In genomic region chr2:29130295-29130694, GRCh38 we compare ENCODE assay signal across 8 cellular contexts. TPM values are rescaled to one million over a fixed set of nuclear protein-coding genes. Genes with fewer than 3 reads are reported as not detected.
DNase-seq lines count a peak whose midpoint lies in the region; ATAC-seq and TF ChIP-seq lines count a peak whose summit lies in the region.

No MANE protein-coding gene starts in this region.

- H3K4me1 ChIP-seq in heart left ventricle (peaks cover 0 to 24% (median 15%) of the 10 kb centered on the region in 12 donors), colonic mucosa (no peaks in the 10 kb centered on the region)

- peaks cover 0 to 43% (median 36%) of the 10 kb centered on the region in 9 donors for H3K36me3 ChIP-seq in heart left ventricle
- no peaks in the 10 kb centered on the region for H3K36me3 ChIP-seq in colonic mucosa

- DNase-seq in activated naive CD4-positive, alpha-beta T cell treated with Interleukin-2 at 50 U/mL for 16 hours, result peak; percentile 38
- no peak for DNase-seq in activated naive CD4-positive, alpha-beta T cell (lab: John Stamatoyannopoulos, UW)
- peak; percentile 55 for DNase-seq in activated CD8-positive, alpha-beta T cell treated with anti-CD3 and anti-CD28 coated beads for 36 hours
- DNase-seq in heart left ventricle, result no peak
- no peak for DNase-seq in stimulated activated effector memory CD8-positive, alpha-beta T cell treated with anti-CD3 and anti-CD28 coated beads, Interleukin-12 subunit alpha, Interleukin-12 subunit beta, amount 100 ng/mL, for 72 hours (ENCODE audit: low spot score in 2 of 2)
- DNase-seq in colonic mucosa, result no peak

- no peak for TF ChIP-seq CTCF in activated CD8-positive, alpha-beta T cell treated with anti-CD3 and anti-CD28 coated beads for 36 hours (IDR thresholded peaks at IDR 0.05)
- TF ChIP-seq CTCF in heart left ventricle (IDR thresholded peaks at IDR 0.05) (no peak), colonic mucosa (IDR thresholded peaks at IDR 0.05) (no peak)

- CTCF ChIA-PET in activated CD8-positive, alpha-beta T cell treated with anti-CD3 and anti-CD28 coated beads for 36 hours (lab: Charles Lee), result interaction anchor here (0.8 to 1.8 kb wide), 5 partner anchors 13 to 175 kb away, joined by 3 to 8 read pairs (median 3); no protein-coding TSS in a partner anchor

- no peaks in the 10 kb centered on the region for H3K27me3 ChIP-seq in heart left ventricle
- H3K27me3 ChIP-seq in colonic mucosa, result no peaks in the 10 kb centered on the region

- H3K4me3 ChIP-seq in heart left ventricle (no peak overlapping the region), colonic mucosa (no peak overlapping the region)

- no peaks in the 10 kb centered on the region for H3K27me3 Mint-ChIP-seq in activated CD8-positive, alpha-beta T cell treated with anti-CD3 and anti-CD28 coated beads for 36 hours

- H3K27ac Mint-ChIP-seq in activated CD8-positive, alpha-beta T cell treated with anti-CD3 and anti-CD28 coated beads for 36 hours, result peak overlapping the region; percentile 76
- peak overlapping the region; percentile 91 for H3K27ac Mint-ChIP-seq in stimulated activated effector memory CD8-positive, alpha-beta T cell treated with anti-CD3 and anti-CD28 coated beads, Interleukin-12 subunit alpha, Interleukin-12 subunit beta, amount 100 ng/mL, for 72 hours

- POLR2A ChIA-PET in activated CD8-positive, alpha-beta T cell treated with anti-CD3 and anti-CD28 coated beads for 36 hours (lab: Charles Lee), result interaction anchor here (0.6 to 4.1 kb wide), 3 partner anchors 11 to 22 kb away, joined by 4 to 25 read pairs (median 5); partner anchors contain the start of gene CLIP4

- peaks cover 40% of the 10 kb centered on the region for H3K4me1 Mint-ChIP-seq in activated CD8-positive, alpha-beta T cell treated with anti-CD3 and anti-CD28 coated beads for 36 hours (ENCODE audit: low read depth)
- H3K4me1 Mint-ChIP-seq in stimulated activated effector memory CD8-positive, alpha-beta T cell treated with anti-CD3 and anti-CD28 coated beads, Interleukin-12 subunit alpha, Interleukin-12 subunit beta, amount 100 ng/mL, for 72 hours, result peaks cover 30% of the 10 kb centered on the region

- intact Hi-C loops in activated CD8-positive, alpha-beta T cell treated with anti-CD3 and anti-CD28 coated beads for 36 hours (cut with micrococcal nuclease), result no loop called here
- intact Hi-C loops in heart left ventricle (cut with DNase I) (no loop called here), colonic mucosa (cut with DNase I) (no loop called here)

- no peak overlapping the region for H3K4me3 Mint-ChIP-seq in activated CD8-positive, alpha-beta T cell treated with anti-CD3 and anti-CD28 coated beads for 36 hours
- peak overlapping the region; percentile 60 for H3K4me3 Mint-ChIP-seq in stimulated activated effector memory CD8-positive, alpha-beta T cell treated with anti-CD3 and anti-CD28 coated beads, Interleukin-12 subunit alpha, Interleukin-12 subunit beta, amount 100 ng/mL, for 72 hours

- no peak overlapping the region for H3K9ac ChIP-seq in colonic mucosa (ENCODE audit: low read depth in 2 of 2, low read length in 2 of 2)

- 55 to 64% (median 58%) methylated on average over 2 of the region's 2 CpGs for WGBS in heart left ventricle, 4 donors

- ATAC-seq in HG03378 (IDR thresholded peaks at IDR 0.05; ENCODE audit: unreplicated experiment) (peak; percentile 75), heart left ventricle (peak in 3 of 4 donors; percentile 45 to 74 (median 72)), HG03571 (IDR thresholded peaks at IDR 0.05; ENCODE audit: unreplicated experiment) (no peak)
- peak; percentile 95 for ATAC-seq in activated CD8-positive, alpha-beta T cell treated with anti-CD3 and anti-CD28 coated beads for 36 hours
- ATAC-seq in stimulated activated effector memory CD8-positive, alpha-beta T cell treated with anti-CD3 and anti-CD28 coated beads, Interleukin-12 subunit alpha, Interleukin-12 subunit beta, amount 100 ng/mL, for 72 hours, result peak; percentile 100

- TF ChIP-seq POLR2A in heart left ventricle (IDR thresholded peaks at IDR 0.05), result no peak

- peak overlapping the region in 9 of 12 donors; percentile 0 to 53 (median 33) for H3K27ac ChIP-seq in heart left ventricle
- H3K27ac ChIP-seq in colonic mucosa, result no peak overlapping the region

- peaks cover 34% of the 10 kb centered on the region for H3K36me3 Mint-ChIP-seq in activated CD8-positive, alpha-beta T cell treated with anti-CD3 and anti-CD28 coated beads for 36 hours (ENCODE audit: low read depth)
- peaks cover 78% of the 10 kb centered on the region for H3K36me3 Mint-ChIP-seq in stimulated activated effector memory CD8-positive, alpha-beta T cell treated with anti-CD3 and anti-CD28 coated beads, Interleukin-12 subunit alpha, Interleukin-12 subunit beta, amount 100 ng/mL, for 72 hours

- H3K9me3 ChIP-seq in heart left ventricle (no peaks in the 10 kb centered on the region), colonic mucosa (no peaks in the 10 kb centered on the region)

- no peaks in the 10 kb centered on the region for H3K9me3 Mint-ChIP-seq in activated CD8-positive, alpha-beta T cell treated with anti-CD3 and anti-CD28 coated beads for 36 hours
- no peaks in the 10 kb centered on the region for H3K9me3 Mint-ChIP-seq in stimulated activated effector memory CD8-positive, alpha-beta T cell treated with anti-CD3 and anti-CD28 coated beads, Interleukin-12 subunit alpha, Interleukin-12 subunit beta, amount 100 ng/mL, for 72 hours

RNA-seq across cellular contexts. Expression of gene CLIP4, which starts 15.1 kb away (rescaled TPM):
- total RNA-seq in activated CD8-positive, alpha-beta T cell treated with anti-CD3 and anti-CD28 coated beads for 36 hours, result 10 to 100 TPM; 25.3 to 28.3 TPM
- total RNA-seq in heart left ventricle (10 to 100 TPM; 33.4 to 57.4 (median 43.2) TPM), colonic mucosa (1 to 10 TPM; 2.1 to 7.7 TPM)
- 10 to 100 TPM in 1 of 2 donors, 1 to 10 TPM in 1; 9.6 to 20.8 TPM for polyA plus RNA-seq in heart left ventricle

RNA-seq across cellular contexts. Expression of gene PCARE, which starts 56.0 kb away (rescaled TPM):
- total RNA-seq in activated CD8-positive, alpha-beta T cell treated with anti-CD3 and anti-CD28 coated beads for 36 hours, result not detected
- 1 to 10 TPM in 4 of 9 donors, under 1 TPM in 5; 0.61 to 2.4 (median 0.87) TPM for total RNA-seq in heart left ventricle
- polyA plus RNA-seq in heart left ventricle, result 1 to 10 TPM in 1 of 2 donors, under 1 TPM in 1; 0.10 to 1.6 TPM
- total RNA-seq in colonic mucosa, result not detected

Comparison
In these comparisons a context has a peak if more than half of its experiments do, and no peak if none do; other contexts are left out.
1. DNase-seq: peak in activated naive CD4-positive, alpha-beta T cell treated with Interleukin-2 at 50 U/mL for 16 hours (single experiment) and activated CD8-positive, alpha-beta T cell treated with anti-CD3 and anti-CD28 coated beads for 36 hours (single experiment); none in activated naive CD4-positive, alpha-beta T cell (0 of 4), heart left ventricle (0 of 5), stimulated activated effector memory CD8-positive, alpha-beta T cell treated with anti-CD3 and anti-CD28 coated beads, Interleukin-12 subunit alpha, Interleukin-12 subunit beta, amount 100 ng/mL, for 72 hours (0 of 2) and colonic mucosa (single experiment).